In the genomic region with DNA sequence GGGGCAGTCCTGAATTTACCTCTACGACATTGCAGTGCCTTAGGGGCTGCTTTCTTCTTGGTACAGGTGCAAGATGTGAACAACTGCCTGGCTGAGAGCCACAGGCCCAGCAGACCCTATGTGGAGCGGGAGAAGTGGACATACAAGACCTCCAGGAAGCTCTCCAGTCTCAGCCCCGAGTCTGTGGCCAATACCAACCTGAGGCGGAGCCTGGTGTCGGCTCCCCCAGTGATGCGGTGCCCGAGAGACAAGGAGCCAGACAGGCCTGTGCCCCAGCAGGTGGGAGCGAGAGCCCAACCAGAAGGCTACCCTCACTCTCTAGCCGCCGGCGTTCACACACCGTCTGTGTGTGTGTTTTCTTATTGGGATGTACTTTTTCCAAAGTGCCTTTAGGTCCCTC, we compare ENCODE assay signal across 1 cellular context.
TF ChIP-seq lines count a peak whose summit lies in the region.

No MANE protein-coding gene starts in this region.

TF ChIP-seq in GM23338, 12 proteins besides CTCF, POLR2A, EP300 and RAD21 (continued from another document):
- TF ChIP-seq, protein P1, sequence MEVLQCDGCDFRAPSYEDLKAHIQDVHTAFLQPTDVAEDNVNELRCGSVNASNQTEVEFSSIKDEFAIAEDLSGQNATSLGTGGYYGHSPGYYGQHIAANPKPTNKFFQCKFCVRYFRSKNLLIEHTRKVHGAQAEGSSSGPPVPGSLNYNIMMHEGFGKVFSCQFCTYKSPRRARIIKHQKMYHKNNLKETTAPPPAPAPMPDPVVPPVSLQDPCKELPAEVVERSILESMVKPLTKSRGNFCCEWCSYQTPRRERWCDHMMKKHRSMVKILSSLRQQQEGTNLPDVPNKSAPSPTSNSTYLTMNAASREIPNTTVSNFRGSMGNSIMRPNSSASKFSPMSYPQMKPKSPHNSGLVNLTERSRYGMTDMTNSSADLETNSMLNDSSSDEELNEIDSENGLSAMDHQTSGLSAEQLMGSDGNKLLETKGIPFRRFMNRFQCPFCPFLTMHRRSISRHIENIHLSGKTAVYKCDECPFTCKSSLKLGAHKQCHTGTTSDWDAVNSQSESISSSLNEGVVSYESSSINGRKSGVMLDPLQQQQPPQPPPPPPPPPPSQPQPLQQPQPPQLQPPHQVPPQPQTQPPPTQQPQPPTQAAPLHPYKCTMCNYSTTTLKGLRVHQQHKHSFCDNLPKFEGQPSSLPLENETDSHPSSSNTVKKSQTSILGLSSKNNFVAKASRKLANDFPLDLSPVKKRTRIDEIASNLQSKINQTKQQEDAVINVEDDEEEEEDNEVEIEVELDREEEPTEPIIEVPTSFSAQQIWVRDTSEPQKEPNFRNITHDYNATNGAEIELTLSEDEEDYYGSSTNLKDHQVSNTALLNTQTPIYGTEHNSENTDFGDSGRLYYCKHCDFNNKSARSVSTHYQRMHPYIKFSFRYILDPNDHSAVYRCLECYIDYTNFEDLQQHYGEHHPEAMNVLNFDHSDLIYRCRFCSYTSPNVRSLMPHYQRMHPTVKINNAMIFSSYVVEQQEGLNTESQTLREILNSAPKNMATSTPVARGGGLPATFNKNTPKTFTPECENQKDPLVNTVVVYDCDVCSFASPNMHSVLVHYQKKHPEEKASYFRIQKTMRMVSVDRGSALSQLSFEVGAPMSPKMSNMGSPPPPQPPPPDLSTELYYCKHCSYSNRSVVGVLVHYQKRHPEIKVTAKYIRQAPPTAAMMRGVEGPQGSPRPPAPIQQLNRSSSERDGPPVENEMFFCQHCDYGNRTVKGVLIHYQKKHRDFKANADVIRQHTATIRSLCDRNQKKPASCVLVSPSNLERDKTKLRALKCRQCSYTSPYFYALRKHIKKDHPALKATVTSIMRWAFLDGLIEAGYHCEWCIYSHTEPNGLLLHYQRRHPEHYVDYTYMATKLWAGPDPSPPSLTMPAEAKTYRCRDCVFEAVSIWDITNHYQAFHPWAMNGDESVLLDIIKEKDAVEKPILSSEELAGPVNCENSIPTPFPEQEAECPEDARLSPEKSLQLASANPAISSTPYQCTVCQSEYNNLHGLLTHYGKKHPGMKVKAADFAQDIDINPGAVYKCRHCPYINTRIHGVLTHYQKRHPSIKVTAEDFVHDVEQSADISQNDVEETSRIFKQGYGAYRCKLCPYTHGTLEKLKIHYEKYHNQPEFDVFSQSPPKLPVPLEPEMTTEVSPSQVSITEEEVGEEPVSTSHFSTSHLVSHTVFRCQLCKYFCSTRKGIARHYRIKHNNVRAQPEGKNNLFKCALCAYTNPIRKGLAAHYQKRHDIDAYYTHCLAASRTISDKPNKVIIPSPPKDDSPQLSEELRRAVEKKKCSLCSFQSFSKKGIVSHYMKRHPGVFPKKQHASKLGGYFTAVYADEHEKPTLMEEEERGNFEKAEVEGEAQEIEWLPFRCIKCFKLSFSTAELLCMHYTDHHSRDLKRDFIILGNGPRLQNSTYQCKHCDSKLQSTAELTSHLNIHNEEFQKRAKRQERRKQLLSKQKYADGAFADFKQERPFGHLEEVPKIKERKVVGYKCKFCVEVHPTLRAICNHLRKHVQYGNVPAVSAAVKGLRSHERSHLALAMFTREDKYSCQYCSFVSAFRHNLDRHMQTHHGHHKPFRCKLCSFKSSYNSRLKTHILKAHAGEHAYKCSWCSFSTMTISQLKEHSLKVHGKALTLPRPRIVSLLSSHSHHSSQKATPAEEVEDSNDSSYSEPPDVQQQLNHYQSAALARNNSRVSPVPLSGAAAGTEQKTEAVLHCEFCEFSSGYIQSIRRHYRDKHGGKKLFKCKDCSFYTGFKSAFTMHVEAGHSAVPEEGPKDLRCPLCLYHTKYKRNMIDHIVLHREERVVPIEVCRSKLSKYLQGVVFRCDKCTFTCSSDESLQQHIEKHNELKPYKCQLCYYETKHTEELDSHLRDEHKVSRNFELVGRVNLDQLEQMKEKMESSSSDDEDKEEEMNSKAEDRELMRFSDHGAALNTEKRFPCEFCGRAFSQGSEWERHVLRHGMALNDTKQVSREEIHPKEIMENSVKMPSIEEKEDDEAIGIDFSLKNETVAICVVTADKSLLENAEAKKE (CRISPR knock-in tag; IDR thresholded peaks at IDR 0.05): no peak
- TF ChIP-seq, protein P2, sequence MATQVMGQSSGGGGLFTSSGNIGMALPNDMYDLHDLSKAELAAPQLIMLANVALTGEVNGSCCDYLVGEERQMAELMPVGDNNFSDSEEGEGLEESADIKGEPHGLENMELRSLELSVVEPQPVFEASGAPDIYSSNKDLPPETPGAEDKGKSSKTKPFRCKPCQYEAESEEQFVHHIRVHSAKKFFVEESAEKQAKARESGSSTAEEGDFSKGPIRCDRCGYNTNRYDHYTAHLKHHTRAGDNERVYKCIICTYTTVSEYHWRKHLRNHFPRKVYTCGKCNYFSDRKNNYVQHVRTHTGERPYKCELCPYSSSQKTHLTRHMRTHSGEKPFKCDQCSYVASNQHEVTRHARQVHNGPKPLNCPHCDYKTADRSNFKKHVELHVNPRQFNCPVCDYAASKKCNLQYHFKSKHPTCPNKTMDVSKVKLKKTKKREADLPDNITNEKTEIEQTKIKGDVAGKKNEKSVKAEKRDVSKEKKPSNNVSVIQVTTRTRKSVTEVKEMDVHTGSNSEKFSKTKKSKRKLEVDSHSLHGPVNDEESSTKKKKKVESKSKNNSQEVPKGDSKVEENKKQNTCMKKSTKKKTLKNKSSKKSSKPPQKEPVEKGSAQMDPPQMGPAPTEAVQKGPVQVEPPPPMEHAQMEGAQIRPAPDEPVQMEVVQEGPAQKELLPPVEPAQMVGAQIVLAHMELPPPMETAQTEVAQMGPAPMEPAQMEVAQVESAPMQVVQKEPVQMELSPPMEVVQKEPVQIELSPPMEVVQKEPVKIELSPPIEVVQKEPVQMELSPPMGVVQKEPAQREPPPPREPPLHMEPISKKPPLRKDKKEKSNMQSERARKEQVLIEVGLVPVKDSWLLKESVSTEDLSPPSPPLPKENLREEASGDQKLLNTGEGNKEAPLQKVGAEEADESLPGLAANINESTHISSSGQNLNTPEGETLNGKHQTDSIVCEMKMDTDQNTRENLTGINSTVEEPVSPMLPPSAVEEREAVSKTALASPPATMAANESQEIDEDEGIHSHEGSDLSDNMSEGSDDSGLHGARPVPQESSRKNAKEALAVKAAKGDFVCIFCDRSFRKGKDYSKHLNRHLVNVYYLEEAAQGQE (IDR thresholded peaks at IDR 0.05; ENCODE audit: unreplicated experiment): no peak
- TF ChIP-seq CREB1 (CRISPR knock-in tag; IDR thresholded peaks at IDR 0.05; ENCODE audit: low read depth): no peak
- TF ChIP-seq NANOG (IDR thresholded peaks at IDR 0.05; ENCODE audit: borderline replicate concordance): no peak
- no peak for TF ChIP-seq JUNB (IDR thresholded peaks at IDR 0.05; ENCODE audit: unreplicated experiment)
- no peak for TF ChIP-seq POLR2AphosphoS5 (IDR thresholded peaks at IDR 0.05; ENCODE audit: low read depth)
- TF ChIP-seq EZH2 (IDR thresholded peaks at IDR 0.05; ENCODE audit: low read depth, unreplicated experiment): no peak
- TF ChIP-seq ZNF114 (CRISPR knock-in tag; IDR thresholded peaks at IDR 0.05): no peak
- TF ChIP-seq EZH2phosphoT487 (IDR thresholded peaks at IDR 0.05; ENCODE audit: unreplicated experiment): no peak
- TF ChIP-seq STAT1 (IDR thresholded peaks at IDR 0.05; ENCODE audit: unreplicated experiment): no peak
- no peak for TF ChIP-seq ZNF331 (CRISPR knock-in tag; IDR thresholded peaks at IDR 0.05; ENCODE audit: low read depth)
